ENCODE assay signal across 24 cellular contexts in genomic region chr17:35025541-35025940, GRCh38.
"Had no signal": no experiment of that assay in that cellular context is flagged by ENCODE, and none has a peak within 500 bp of the region (broad histone marks: within the 10 kb centered on the region; RNA-seq: fewer than 3 reads in every experiment).

No MANE protein-coding gene starts in this region.

- H3K27me3 Mint-ChIP-seq: activated CD8-positive, alpha-beta memory T cell treated with anti-CD3 and anti-CD28 coated beads, Interleukin-2, amount 10 ng/mL, durations not matched to agents 7 days and 5 days; dendritic cell treated with granulocyte-macrophage colony-stimulating factor and Interleukin-4, amounts not matched to agents 40 ng/mL and 50 ng/mL, for 4 days; memory B cell had no signal

- H3K9me3 Mint-ChIP-seq: activated naive CD4-positive, alpha-beta T cell treated with anti-CD3 and anti-CD28 coated beads, Interleukin-2, amount 50 U/mL, for 72 hours; brain; dendritic cell treated with granulocyte-macrophage colony-stimulating factor and Interleukin-4, amounts not matched to agents 40 ng/mL and 50 ng/mL, for 4 days; endodermal cell; memory B cell; nephron had no signal

- H3K4me3 ChIP-seq: left ventricle myocardium inferior, mucosa of descending colon, tibial nerve, vagina had no signal

- H3K36me3 Mint-ChIP-seq: activated naive CD4-positive, alpha-beta T cell treated with anti-CD3 and anti-CD28 coated beads, Interleukin-2, amount 50 U/mL, for 72 hours had no signal

- H3K27ac Mint-ChIP-seq: activated naive CD4-positive, alpha-beta T cell treated with anti-CD3 and anti-CD28 coated beads, Interleukin-2, amount 50 U/mL, for 72 hours; dendritic cell treated with granulocyte-macrophage colony-stimulating factor and Interleukin-4, amounts not matched to agents 40 ng/mL and 50 ng/mL, for 4 days; endodermal cell; memory B cell; nephron had no signal

- ATAC-seq: activated CD4-positive, CD25-positive, alpha-beta regulatory T cell treated with anti-CD3 and anti-CD28 coated beads, Interleukin-2, amount 50 U/mL, for 24 hours; activated CD8-positive, alpha-beta memory T cell treated with anti-CD3 and anti-CD28 coated beads, Interleukin-2, amount 10 ng/mL, durations not matched to agents 7 days and 5 days; activated naive CD4-positive, alpha-beta T cell treated with anti-CD3 and anti-CD28 coated beads, Interleukin-2, amount 50 U/mL, for 72 hours; mucosa of descending colon had no signal

- DNase-seq: activated CD4-positive, alpha-beta T cell treated with anti-CD3 and anti-CD28 coated beads, Interleukin-2, amount 50 U/mL, for 4 hours; activated CD8-positive, alpha-beta memory T cell treated with anti-CD3 and anti-CD28 coated beads, Interleukin-2, amount 10 ng/mL, durations not matched to agents 7 days and 5 days; activated effector memory CD4-positive, alpha-beta T cell treated with anti-CD3 and anti-CD28 coated beads, Interleukin-2, amount 50 U/mL, for 16 hours; activated T-cell treated with anti-CD3 and anti-CD28 coated beads, Interleukin-2, amount 50 U/mL, for 1 hour; amygdala; cerebellar nuclear complex; endodermal cell; left ventricle myocardium inferior; mucosa of descending colon; nucleus accumbens; posterior cingulate gyrus; retina; stimulated activated CD4-positive, alpha-beta T cell treated with anti-CD3 and anti-CD28 coated beads, Interleukin-12 subunit alpha, Interleukin-12 subunit beta, amount 100 ng/mL, for 4 hours; stimulated activated CD4-positive, alpha-beta T cell treated with anti-CD3 and anti-CD28 coated beads, Interleukin-2, amount 100 ng/mL, for 24 hours; SW 1271 had no signal

- H3K4me1 Mint-ChIP-seq: nephron had no signal

- H3K9me3 ChIP-seq: left ventricle myocardium inferior, mucosa of descending colon, tibial nerve, vagina had no signal

- FAIRE-seq: islet of Langerhans had no signal

- H3K27ac ChIP-seq: left ventricle myocardium inferior, tibial nerve, vagina had no signal

- H3K4me3 Mint-ChIP-seq: activated CD8-positive, alpha-beta memory T cell treated with anti-CD3 and anti-CD28 coated beads, Interleukin-2, amount 10 ng/mL, durations not matched to agents 7 days and 5 days; brain; dendritic cell treated with granulocyte-macrophage colony-stimulating factor and Interleukin-4, amounts not matched to agents 40 ng/mL and 50 ng/mL, for 4 days; endodermal cell; memory B cell; nephron had no signal

- H3K27me3 ChIP-seq: tibial nerve, vagina had no signal
